Comparison of ENCODE assay signal across 1 cellular context in genomic region chr14:89011727-89012271, GRCh38.
TF ChIP-seq lines count a peak whose summit lies in the region.

No MANE protein-coding gene starts in this region.

TF ChIP-seq in K562, 482 proteins besides CTCF, POLR2A, EP300 and RAD21 (continued from another document):
- TF ChIP-seq ZBTB40 (IDR thresholded peaks at IDR 0.05) (peak; percentile 73), ZBTB40 (CRISPR knock-in tag; IDR thresholded peaks at IDR 0.05) (no peak), CEBPB (tag; IDR thresholded peaks at IDR 0.05) (0 out of 2 replicates have a peak, but pooled peaks have one; percentile 6), ZNF143 (CRISPR knock-in tag; IDR thresholded peaks at IDR 0.05) (0 out of 2 replicates have a peak, but pooled peaks have one; percentile 29), ESRRA (IDR thresholded peaks at IDR 0.05; ENCODE audit: borderline replicate concordance, low read depth) (peak; percentile 50; the same call in 1 of the 2 replicates), BDP1 (IDR thresholded peaks at IDR 0.05; ENCODE audit: insufficient read depth, insufficient read length) (no peak), ATF1 (CRISPR knock-in tag; IDR thresholded peaks at IDR 0.05) (no peak), ATF1 (tag; IDR thresholded peaks at IDR 0.05) (peak; percentile 72), TFE3 (CRISPR knock-in tag; IDR thresholded peaks at IDR 0.05) (no peak), HCFC1 (IDR thresholded peaks at IDR 0.05; ENCODE audit: low read depth, low read length) (peak; percentile 76), SIX5 (IDR thresholded peaks at IDR 0.05; ENCODE audit: borderline replicate concordance in 1 of 2, insufficient read depth in 1 of 2, low read depth in 1 of 2, low read length in 2 of 2) (peak; percentile 28 to 53; a peak in 2 of 4 replicates), CREM (IDR thresholded peaks at IDR 0.05; ENCODE audit: low read depth) (0 out of 2 replicates have a peak, but pooled peaks have one; percentile 14), GABPB1 (CRISPR knock-in tag; IDR thresholded peaks at IDR 0.05) (peak; percentile 54; the same call in 1 of the 2 replicates), ZNF407 (IDR thresholded peaks at IDR 0.05; ENCODE audit: low read depth) (no peak)
